Comparison of ENCODE assay signal across 35 cellular contexts in the genomic region with DNA sequence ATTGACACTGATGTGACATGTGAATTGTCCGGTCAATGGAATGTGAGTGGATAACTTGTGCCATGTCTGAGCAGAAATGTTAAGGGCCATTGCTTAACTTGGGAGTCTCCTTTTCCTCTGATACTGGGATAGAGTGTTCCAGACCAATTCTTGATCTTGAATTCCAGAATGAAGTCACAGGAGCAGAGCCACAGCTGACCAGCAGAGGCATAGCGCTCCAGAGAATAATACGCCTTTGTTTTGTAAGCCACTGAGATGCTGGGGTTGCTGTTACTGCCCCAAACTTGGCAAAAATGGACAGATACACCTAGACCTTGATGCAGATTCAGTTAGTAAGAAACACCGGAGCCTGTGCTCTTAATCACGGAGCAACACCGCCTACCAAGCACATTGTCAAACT. TPM values are rescaled to one million over a fixed set of nuclear protein-coding genes. Genes with fewer than 3 reads are reported as not detected.
DNase-seq lines count a peak whose midpoint lies in the region; ATAC-seq and TF ChIP-seq lines count a peak whose summit lies in the region.
"Had no signal": no experiment of that assay in that cellular context is flagged by ENCODE, and none has a peak within 500 bp of the region (broad histone marks: within the 10 kb centered on the region; RNA-seq: fewer than 3 reads in every experiment).

No MANE protein-coding gene starts in this region.

- no peak overlapping the region for H3K27ac Mint-ChIP-seq in glutamatergic neuron (ENCODE audit: unreplicated experiment)
- H3K27ac Mint-ChIP-seq: CD4-positive, alpha-beta memory T cell; natural killer cell treated with Interleukin-12 subunit alpha and Interleukin-12 subunit beta and Interleukin-15 and Interleukin-18, amount 100 ng/mL, for 72 hours had no signal

- no peak overlapping the region for H3K9ac ChIP-seq in SK-N-SH
- H3K9ac ChIP-seq: GM23248, KMS-11, parathyroid adenoma had no signal

- peak; percentile 15; the same call in 1 of the 2 replicates for TF ChIP-seq CTCF in SK-N-SH (IDR thresholded peaks at IDR 0.05)
- peak; percentile 23 for TF ChIP-seq CTCF in astrocyte of the cerebellum (IDR thresholded peaks at IDR 0.05; ENCODE audit: low read depth, low read length, missing control alignments)
- TF ChIP-seq CTCF in glutamatergic neuron (IDR thresholded peaks at IDR 0.05; ENCODE audit: partially characterized antibody, unreplicated experiment): peak; percentile 40

- H3K4me1 Mint-ChIP-seq in glutamatergic neuron (ENCODE audit: low read depth, unreplicated experiment): peaks cover 47% of the 10 kb centered on the region
- H3K4me1 Mint-ChIP-seq: CD4-positive, alpha-beta memory T cell had no signal

- ATAC-seq in SK-N-SH treated with all-trans-retinoic acid at 6 μM for 48 hours (no peak), HG03571 (IDR thresholded peaks at IDR 0.05; ENCODE audit: unreplicated experiment) (no peak), GM19023 (IDR thresholded peaks at IDR 0.05; ENCODE audit: unreplicated experiment) (no peak)
- ATAC-seq: activated CD4-positive, CD25-positive, alpha-beta regulatory T cell treated with anti-CD3 and anti-CD28 coated beads, Interleukin-2, amount 50 U/mL, for 24 hours; lower lobe of right lung; natural killer cell treated with Interleukin-12 subunit alpha and Interleukin-12 subunit beta and Interleukin-15 and Interleukin-18, amount 100 ng/mL, for 72 hours; right cardiac atrium; stimulated activated naive CD8-positive, alpha-beta T cell treated with anti-CD3 and anti-CD28 coated beads, Interleukin-15, Interleukin-2, amounts not matched to agents 100 U/mL and 50 U/mL, for 24 hours had no signal

- TF ChIP-seq RAD21 in SK-N-SH (IDR thresholded peaks at IDR 0.05; ENCODE audit: low read length): no peak

- no peak overlapping the region for H3K27ac ChIP-seq in SK-N-SH (ENCODE audit: low read depth in 2 of 2, low read length in 1 of 2)
- H3K27ac ChIP-seq: ascending aorta, dorsolateral prefrontal cortex, GM23248, HL-60, KMS-11, lower lobe of right lung, parathyroid adenoma, spleen had no signal

- H3K4me2 ChIP-seq in SK-N-SH: no peak overlapping the region
- H3K4me2 ChIP-seq: KMS-11 had no signal

- 32% methylated on average over 6 of the region's 6 CpGs for WGBS in SK-N-SH (ENCODE audit: low lambda C conversion rate)

- no peaks in the 10 kb centered on the region for H4K20me1 ChIP-seq in SK-N-SH (ENCODE audit: insufficient read depth)

- H3K9me3 ChIP-seq in SK-N-SH: no peaks in the 10 kb centered on the region
- H3K9me3 ChIP-seq: ascending aorta, lower lobe of right lung, spleen had no signal

- H3K36me3 ChIP-seq in SK-N-SH (replicated peaks in 1 of 2; ENCODE audit: control insufficient read depth in 1 of 2, insufficient read depth in 2 of 2, low read length in 1 of 2): no peaks in the 10 kb centered on the region
- H3K36me3 ChIP-seq: ascending aorta, lower lobe of right lung, spleen had no signal

- no peaks in the 10 kb centered on the region for H3K79me2 ChIP-seq in SK-N-SH (ENCODE audit: insufficient read depth)
- H3K79me2 ChIP-seq: parathyroid adenoma had no signal

- TF ChIP-seq EP300 in SK-N-SH (IDR thresholded peaks at IDR 0.05; ENCODE audit: borderline replicate concordance in 1 of 2, low read depth in 1 of 2, low read length in 1 of 2): no peak

- POLR2A ChIA-PET in SK-N-SH (lab: Yijun Ruan, JAX): no interaction called here

- H3K27me3 Mint-ChIP-seq in glutamatergic neuron (ENCODE audit: unreplicated experiment): peaks cover 3% of the 10 kb centered on the region

- peak overlapping the region; percentile 77 for H3K4me3 Mint-ChIP-seq in glutamatergic neuron (ENCODE audit: unreplicated experiment)
- H3K4me3 Mint-ChIP-seq: CD4-positive, alpha-beta memory T cell; natural killer cell treated with Interleukin-12 subunit alpha and Interleukin-12 subunit beta and Interleukin-15 and Interleukin-18, amount 100 ng/mL, for 72 hours had no signal

- H3F3A ChIP-seq in SK-N-SH (replicated peaks; ENCODE audit: insufficient read depth): no peaks in the 10 kb centered on the region

- H3K9me2 ChIP-seq in SK-N-SH: no peaks in the 10 kb centered on the region

- no peak overlapping the region for H3K4me3 ChIP-seq in SK-N-SH (ENCODE audit: low read depth in 2 of 2, low read length in 1 of 2)
- no peak overlapping the region for H3K4me3 ChIP-seq in astrocyte of the cerebellum (ENCODE audit: low read depth, low read length)
- H3K4me3 ChIP-seq: ascending aorta, dorsolateral prefrontal cortex, GM23248, lower lobe of right lung, spleen had no signal

- H3K27me3 ChIP-seq in SK-N-SH (ENCODE audit: insufficient read depth): peaks cover 6% of the 10 kb centered on the region; the same call in 1 of the 2 replicates

- in situ Hi-C loops in astrocyte of the cerebellum (cut with HindIII; ENCODE audit: low sequenced_read_pairs): no loop called here

- CTCF ChIA-PET in SK-N-SH (lab: Yijun Ruan, JAX): no interaction called here

- no peak overlapping the region for H2AFZ ChIP-seq in SK-N-SH (ENCODE audit: low read depth)
- H2AFZ ChIP-seq: GM23248, parathyroid adenoma had no signal

- H3K36me3 Mint-ChIP-seq in glutamatergic neuron (ENCODE audit: unreplicated experiment): peaks cover 4% of the 10 kb centered on the region

- no peaks in the 10 kb centered on the region for H3K4me1 ChIP-seq in SK-N-SH (ENCODE audit: control insufficient read depth in 1 of 2, insufficient read depth in 2 of 2, low read depth in 1 of 2, low read length in 1 of 2)
- H3K4me1 ChIP-seq: ascending aorta, lower lobe of right lung, parathyroid adenoma had no signal

- peaks cover 15% of the 10 kb centered on the region for H3K9me3 Mint-ChIP-seq in glutamatergic neuron (ENCODE audit: unreplicated experiment)
- H3K9me3 Mint-ChIP-seq: natural killer cell treated with Interleukin-12 subunit alpha and Interleukin-12 subunit beta and Interleukin-15 and Interleukin-18, amount 100 ng/mL, for 72 hours had no signal

- DNase-seq in SK-N-SH (no peak), astrocyte of the cerebellum (ENCODE audit: low read depth) (no peak), glutamatergic neuron (no peak), AG08395 (ENCODE audit: low spot score) (no peak), cortex of kidney (lab: John Stamatoyannopoulos, UW) (no peak)
- DNase-seq: 8988T; activated CD4-positive, alpha-beta T cell treated with anti-CD3 and anti-CD28 coated beads, Interleukin-2, amount 50 U/mL, for 4 hours; activated T-cell treated with anti-CD3 and anti-CD28 coated beads, Interleukin-2, amount 50 U/mL, for 48 hours; AML-193; caudate nucleus; CD4-positive, alpha-beta memory T cell; DND-41; dorsolateral prefrontal cortex; GF-D8; GM23248; hippocampal formation; lower lobe of right lung; MM.1S; NCI-H1930; NCI-H526; right cardiac atrium; RPMI8226; spleen; stimulated activated CD4-positive, alpha-beta T cell treated with anti-CD3 and anti-CD28 coated beads, Interleukin-2, amount 100 ng/mL, for 24 hours; stimulated activated naive CD8-positive, alpha-beta T cell treated with anti-CD3 and anti-CD28 coated beads, Interleukin-15, Interleukin-2, amounts not matched to agents 100 U/mL and 50 U/mL, for 24 hours had no signal

TF ChIP-seq in SK-N-SH, 30 proteins besides CTCF, POLR2A, EP300 and RAD21:
- TF ChIP-seq MXI1 (IDR thresholded peaks at IDR 0.05; ENCODE audit: low read depth, low read length): no peak
- no peak for TF ChIP-seq CHD2 (IDR thresholded peaks at IDR 0.05; ENCODE audit: low read length, partially characterized antibody)
- TF ChIP-seq FOXJ3 (CRISPR knock-in tag; IDR thresholded peaks at IDR 0.05): no peak

TF ChIP-seq in SK-N-SH treated with all-trans-retinoic acid at 6 μM for 48 hours, 23 proteins besides CTCF, POLR2A, EP300 and RAD21 (continues in another document):
- TF ChIP-seq, protein P1, sequence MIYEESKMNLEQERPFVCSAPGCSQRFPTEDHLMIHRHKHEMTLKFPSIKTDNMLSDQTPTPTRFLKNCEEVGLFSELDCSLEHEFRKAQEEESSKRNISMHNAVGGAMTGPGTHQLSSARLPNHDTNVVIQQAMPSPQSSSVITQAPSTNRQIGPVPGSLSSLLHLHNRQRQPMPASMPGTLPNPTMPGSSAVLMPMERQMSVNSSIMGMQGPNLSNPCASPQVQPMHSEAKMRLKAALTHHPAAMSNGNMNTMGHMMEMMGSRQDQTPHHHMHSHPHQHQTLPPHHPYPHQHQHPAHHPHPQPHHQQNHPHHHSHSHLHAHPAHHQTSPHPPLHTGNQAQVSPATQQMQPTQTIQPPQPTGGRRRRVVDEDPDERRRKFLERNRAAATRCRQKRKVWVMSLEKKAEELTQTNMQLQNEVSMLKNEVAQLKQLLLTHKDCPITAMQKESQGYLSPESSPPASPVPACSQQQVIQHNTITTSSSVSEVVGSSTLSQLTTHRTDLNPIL (CRISPR knock-in tag; IDR thresholded peaks at IDR 0.05; ENCODE audit: low read depth): no peak
- TF ChIP-seq RARB (CRISPR knock-in tag; IDR thresholded peaks at IDR 0.05) (no peak), TSHZ2 (CRISPR knock-in tag; IDR thresholded peaks at IDR 0.05) (no peak), ZFP30 (CRISPR knock-in tag; IDR thresholded peaks at IDR 0.05) (no peak), OSR1 (CRISPR knock-in tag; IDR thresholded peaks at IDR 0.05) (no peak), ZC3H10 (CRISPR knock-in tag; IDR thresholded peaks at IDR 0.05) (no peak), ARNTL (CRISPR knock-in tag; IDR thresholded peaks at IDR 0.05; ENCODE audit: borderline replicate concordance, low read depth) (no peak), SNAI2 (CRISPR knock-in tag; IDR thresholded peaks at IDR 0.05) (no peak)

RNA-seq across cellular contexts. Expression of gene KCNJ6, which starts 6.3 kb away (rescaled TPM):
- not detected in 2 replicates for polyA plus RNA-seq in SK-N-SH (2012; rRNA removed)
- polyA plus RNA-seq in SK-N-SH (2012; cell fraction: cytosol; rRNA removed): not detected in 2 replicates
- polyA plus RNA-seq in SK-N-SH (2012; cell fraction: nucleus; rRNA removed): not detected in 2 replicates
- total RNA-seq in glutamatergic neuron (ENCODE audit: unreplicated experiment): 80.5 TPM
- total RNA-seq: CD4-positive, alpha-beta memory T cell; GM23248; natural killer cell treated with Interleukin-12 subunit alpha and Interleukin-12 subunit beta and Interleukin-15 and Interleukin-18, amount 100 ng/mL, for 72 hours; T-helper 1 cell treated with Interleukin-12 subunit alpha and Interleukin-12 subunit beta and Interleukin-4 antibody, amounts not matched to agents 30 ng/mL and 1 ng/mL, for 36 hours had no signal
- polyA plus RNA-seq: CD4-positive, alpha-beta memory T cell; right cardiac atrium had no signal
